ENCODE assay signal across 23 cellular contexts in genomic region chr13:99041337-99041736, GRCh38.
DNase-seq lines count a peak whose midpoint lies in the region; ATAC-seq and TF ChIP-seq lines count a peak whose summit lies in the region.
"Had no signal": no experiment of that assay in that cellular context is flagged by ENCODE, and none has a peak within 500 bp of the region (broad histone marks: within the 10 kb centered on the region; RNA-seq: fewer than 3 reads in every experiment).

No MANE protein-coding gene starts in this region.

- H3K36me3 ChIP-seq in ascending aorta = no peaks in the 10 kb centered on the region
- no peaks in the 10 kb centered on the region for H3K36me3 ChIP-seq in ovary
- H3K36me3 ChIP-seq: MG63, upper lobe of right lung had no signal

- DNase-seq in activated T-cell treated with anti-CD3 and anti-CD28 coated beads, Interleukin-2, amount 50 U/mL, for 24 hours = no peak
- no peak for DNase-seq in activated T-cell treated with anti-CD3 and anti-CD28 coated beads, Interleukin-2, amount 50 U/mL, for 4 hours
- DNase-seq in sciatic nerve (ENCODE audit: low spot score) (no peak), ascending aorta (ENCODE audit: low spot score in 2 of 2) (no peak), G401 (ENCODE audit: low spot score) (no peak), ovary (no peak)
- DNase-seq: activated CD4-positive, CD25-positive, alpha-beta regulatory T cell treated with anti-CD3 and anti-CD28 coated beads, Interleukin-2, amount 50 U/mL, for 72 hours; AML-193; Calu3; cerebellar nuclear complex; MG63; NCI-H446 treated with DMSO at 0.1 percent for 48 hours; SHP77; stimulated activated CD8-positive, alpha-beta memory T cell treated with anti-CD3 and anti-CD28 coated beads, Interleukin-4, amount 100 ng/mL, for 48 hours; upper lobe of right lung had no signal

- WGBS in ovary, 3 donors = 85 to 87% (median 86%) methylated on average over 1 of the region's 1 CpG

- no peaks in the 10 kb centered on the region for H3K9me3 ChIP-seq in ascending aorta
- no peaks in the 10 kb centered on the region for H3K9me3 ChIP-seq in ovary
- H3K9me3 ChIP-seq: MG63, upper lobe of right lung had no signal

- no peak for TF ChIP-seq POLR2A in ovary (IDR thresholded peaks at IDR 0.05)

- TF ChIP-seq CTCF in ascending aorta (IDR thresholded peaks at IDR 0.05) (no peak), ovary (IDR thresholded peaks at IDR 0.05) (no peak)

- H3K27me3 Mint-ChIP-seq in activated T-cell treated with anti-CD3 and anti-CD28 coated beads, Interleukin-2, amount 50 U/mL, for 24 hours = no peaks in the 10 kb centered on the region
- H3K27me3 Mint-ChIP-seq in activated T-cell treated with anti-CD3 and anti-CD28 coated beads, Interleukin-2, amount 50 U/mL, for 4 hours (ENCODE audit: low read depth) = no peaks in the 10 kb centered on the region
- H3K27me3 Mint-ChIP-seq in activated T-helper 17 cell treated with anti-CD3 and anti-CD28 coated beads, Interleukin-2, amount 50 U/mL, for 72 hours = no peaks in the 10 kb centered on the region

- H3K9me3 Mint-ChIP-seq in activated T-cell treated with anti-CD3 and anti-CD28 coated beads, Interleukin-2, amount 50 U/mL, for 24 hours = no peaks in the 10 kb centered on the region
- no peaks in the 10 kb centered on the region for H3K9me3 Mint-ChIP-seq in activated T-cell treated with anti-CD3 and anti-CD28 coated beads, Interleukin-2, amount 50 U/mL, for 4 hours
- H3K9me3 Mint-ChIP-seq in activated T-helper 17 cell treated with anti-CD3 and anti-CD28 coated beads, Interleukin-2, amount 50 U/mL, for 72 hours = no peaks in the 10 kb centered on the region
- H3K9me3 Mint-ChIP-seq: activated naive CD4-positive, alpha-beta T cell treated with anti-CD3 and anti-CD28 coated beads, Interleukin-2, amount 50 U/mL, for 72 hours; activated T-helper 1 cell treated with anti-CD3 and anti-CD28 coated beads, Interleukin-12 subunit alpha, Interleukin-12 subunit beta, Interleukin-2, Interleukin-4 antibody, amounts not matched to agents 30 ng/mL and 10 ng/mL and 1 ng/mL, durations not matched to agents 14 hours and 24 hours and 36 hours had no signal

- peak overlapping the region; percentile 12 for H3K27ac Mint-ChIP-seq in activated T-cell treated with anti-CD3 and anti-CD28 coated beads, Interleukin-2, amount 50 U/mL, for 24 hours
- peak overlapping the region; percentile 6 for H3K27ac Mint-ChIP-seq in activated T-helper 17 cell treated with anti-CD3 and anti-CD28 coated beads, Interleukin-2, amount 50 U/mL, for 72 hours
- H3K27ac Mint-ChIP-seq: activated T-helper 1 cell treated with anti-CD3 and anti-CD28 coated beads, Interleukin-12 subunit alpha, Interleukin-12 subunit beta, Interleukin-2, Interleukin-4 antibody, amounts not matched to agents 30 ng/mL and 10 ng/mL and 1 ng/mL, durations not matched to agents 14 hours and 24 hours and 36 hours had no signal

- H3K4me3 ChIP-seq in ascending aorta (no peak overlapping the region), ovary (no peak overlapping the region)
- H3K4me3 ChIP-seq: dorsolateral prefrontal cortex, GM12878, K562, lung, MG63, upper lobe of right lung had no signal

- H3K27ac ChIP-seq in ascending aorta (no peak overlapping the region), ovary (no peak overlapping the region)
- H3K27ac ChIP-seq: dorsolateral prefrontal cortex, upper lobe of right lung had no signal

- peaks cover 77% of the 10 kb centered on the region for H3K4me1 Mint-ChIP-seq in activated T-cell treated with anti-CD3 and anti-CD28 coated beads, Interleukin-2, amount 50 U/mL, for 24 hours (ENCODE audit: low read depth)
- H3K4me1 Mint-ChIP-seq in activated T-cell treated with anti-CD3 and anti-CD28 coated beads, Interleukin-2, amount 50 U/mL, for 4 hours (ENCODE audit: low read depth) = peaks cover 82% of the 10 kb centered on the region
- H3K4me1 Mint-ChIP-seq in activated T-helper 17 cell treated with anti-CD3 and anti-CD28 coated beads, Interleukin-2, amount 50 U/mL, for 72 hours = peaks cover 44% of the 10 kb centered on the region

- TF ChIP-seq EP300 in ovary (IDR thresholded peaks at IDR 0.05) = no peak

- H3K4me1 ChIP-seq in ascending aorta = no peaks in the 10 kb centered on the region
- H3K4me1 ChIP-seq in ovary (ENCODE audit: insufficient read depth) = peaks cover under 1% of the 10 kb centered on the region

- peaks cover 4% of the 10 kb centered on the region for H3K36me3 Mint-ChIP-seq in activated T-cell treated with anti-CD3 and anti-CD28 coated beads, Interleukin-2, amount 50 U/mL, for 24 hours (ENCODE audit: low read depth)
- no peaks in the 10 kb centered on the region for H3K36me3 Mint-ChIP-seq in activated T-cell treated with anti-CD3 and anti-CD28 coated beads, Interleukin-2, amount 50 U/mL, for 4 hours (ENCODE audit: insufficient read depth)
- no peaks in the 10 kb centered on the region for H3K36me3 Mint-ChIP-seq in activated T-helper 17 cell treated with anti-CD3 and anti-CD28 coated beads, Interleukin-2, amount 50 U/mL, for 72 hours (ENCODE audit: low read depth)

- no peak for ATAC-seq in activated T-cell treated with anti-CD3 and anti-CD28 coated beads, Interleukin-2, amount 50 U/mL, for 4 hours
- ATAC-seq in GM21786 (IDR thresholded peaks at IDR 0.05; ENCODE audit: unreplicated experiment) (peak; percentile 2), sciatic nerve (peak; percentile 53)
- no peak for ATAC-seq in activated T-helper 17 cell treated with anti-CD3 and anti-CD28 coated beads, Interleukin-2, amount 50 U/mL, for 72 hours (replicated peaks)

- no peaks in the 10 kb centered on the region for H3K27me3 ChIP-seq in ascending aorta
- no peaks in the 10 kb centered on the region for H3K27me3 ChIP-seq in ovary
- H3K27me3 ChIP-seq: dorsolateral prefrontal cortex, MG63, upper lobe of right lung had no signal

- in situ Hi-C loops in G401 (cut with HindIII; ENCODE audit: low sequenced_read_pairs) = no loop called here

- intact Hi-C loops in sciatic nerve (cut with DNase I) (no loop called here), ascending aorta (cut with DNase I) (no loop called here), ovary (cut with DNase I) (no loop called here)

- no peak overlapping the region for H3K4me3 Mint-ChIP-seq in activated T-cell treated with anti-CD3 and anti-CD28 coated beads, Interleukin-2, amount 50 U/mL, for 24 hours
- no peak overlapping the region for H3K4me3 Mint-ChIP-seq in activated T-cell treated with anti-CD3 and anti-CD28 coated beads, Interleukin-2, amount 50 U/mL, for 4 hours
- peak overlapping the region; percentile 35 for H3K4me3 Mint-ChIP-seq in activated T-helper 17 cell treated with anti-CD3 and anti-CD28 coated beads, Interleukin-2, amount 50 U/mL, for 72 hours
- H3K4me3 Mint-ChIP-seq: activated T-helper 1 cell treated with anti-CD3 and anti-CD28 coated beads, Interleukin-12 subunit alpha, Interleukin-12 subunit beta, Interleukin-2, Interleukin-4 antibody, amounts not matched to agents 30 ng/mL and 10 ng/mL and 1 ng/mL, durations not matched to agents 14 hours and 24 hours and 36 hours had no signal

Comparison
In these comparisons a context has a peak if more than half of its experiments do, and no peak if none do; other contexts are left out.
1. ATAC-seq: peak in GM21786 (single experiment) and sciatic nerve (single experiment); none in activated T-cell treated with anti-CD3 and anti-CD28 coated beads, Interleukin-2, amount 50 U/mL, for 4 hours (0 of 2) and activated T-helper 17 cell treated with anti-CD3 and anti-CD28 coated beads, Interleukin-2, amount 50 U/mL, for 72 hours (single experiment).